In genomic region chr3:130533247-130533646, GRCh38 we compare ENCODE assay signal across 37 cellular contexts. TPM values are rescaled to one million over a fixed set of nuclear protein-coding genes. Genes with fewer than 3 reads are reported as not detected.
"Had no signal": no experiment of that assay in that cellular context is flagged by ENCODE, and none has a peak within 500 bp of the region (broad histone marks: within the 10 kb centered on the region; RNA-seq: fewer than 3 reads in every experiment).

No MANE protein-coding gene starts in this region.

- H3K4me1 ChIP-seq: adrenal gland, ascending aorta, body of pancreas, breast epithelium had no signal

- H3K27ac ChIP-seq: adrenal gland, ascending aorta, body of pancreas, brain microvascular endothelial cell, breast epithelium, cardiac muscle cell had no signal

- FAIRE-seq: astrocyte, bronchial epithelial cell had no signal

- H3K4me3 ChIP-seq: adrenal gland, ascending aorta, body of pancreas, breast epithelium, cardiac muscle cell had no signal

- H3K36me3 ChIP-seq: adrenal gland, ascending aorta, brain microvascular endothelial cell, breast epithelium, cardiac muscle cell had no signal

- DNase-seq: activated effector memory CD4-positive, alpha-beta T cell treated with anti-CD3 and anti-CD28 coated beads, Interleukin-2, amount 50 U/mL, for 16 hours; activated effector memory CD4-positive, alpha-beta T cell treated with Interleukin-2 at 50 U/mL for 16 hours; activated gamma-delta T cell; activated gamma-delta T cell treated with Interleukin-2 at 50 U/mL for 16 hours; activated naive CD4-positive, alpha-beta T cell; activated naive CD4-positive, alpha-beta T cell treated with anti-CD3 and anti-CD28 coated beads for 36 hours; activated naive CD4-positive, alpha-beta T cell treated with anti-CD3 and anti-CD28 coated beads, Interleukin-2, amount 10 ng/mL, durations not matched to agents 7 days and 5 days; activated naive CD4-positive, alpha-beta T cell treated with anti-CD3 and anti-CD28 coated beads, Interleukin-2, amount 50 U/mL, for 16 hours; activated naive CD4-positive, alpha-beta T cell treated with Interleukin-2 at 50 U/mL for 16 hours; activated naive CD8-positive, alpha-beta T cell treated with anti-CD3 and anti-CD28 coated beads for 36 hours; activated naive CD8-positive, alpha-beta T cell treated with anti-CD3 and anti-CD28 coated beads, Interleukin-2, amount 10 ng/mL, durations not matched to agents 7 days and 5 days; activated naive CD8-positive, alpha-beta T cell treated with anti-CD3 and anti-CD28 coated beads, Interleukin-2, amount 50 U/mL, for 24 hours; activated T-cell treated with anti-CD3 and anti-CD28 coated beads, Interleukin-2, amount 50 U/mL, for 1 hour; activated T-cell treated with anti-CD3 and anti-CD28 coated beads, Interleukin-2, amount 50 U/mL, for 24 hours; activated T-cell treated with anti-CD3 and anti-CD28 coated beads, Interleukin-2, amount 50 U/mL, for 4 hours; activated T-cell treated with anti-CD3 and anti-CD28 coated beads, Interleukin-2, amount 50 U/mL, for 48 hours; activated T-cell treated with anti-CD3 and anti-CD28 coated beads, Interleukin-2, amount 50 U/mL, for 72 hours; adrenal gland; amniotic stem cell; amygdala; anterior cingulate cortex; aorta; body of pancreas; brain microvascular endothelial cell; caudate nucleus; central memory CD4-positive, alpha-beta T cell; cerebellar nuclear complex had no signal

- ATAC-seq: activated naive CD4-positive, alpha-beta T cell treated with anti-CD3 and anti-CD28 coated beads, Interleukin-2, amount 50 U/mL, for 72 hours; activated naive CD8-positive, alpha-beta T cell treated with anti-CD3 and anti-CD28 coated beads, Interleukin-2, amount 50 U/mL, for 24 hours; activated T-cell treated with anti-CD3 and anti-CD28 coated beads, Interleukin-2, amount 50 U/mL, for 4 hours; activated T-cell treated with anti-CD3 and anti-CD28 coated beads, Interleukin-2, amount 50 U/mL, for 72 hours; activated T-helper 17 cell treated with anti-CD3 and anti-CD28 coated beads, Interleukin-2, amount 50 U/mL, for 72 hours; body of pancreas had no signal

- H3K27me3 ChIP-seq: adrenal gland, ascending aorta, body of pancreas, brain microvascular endothelial cell, breast epithelium had no signal

- H3K9me3 ChIP-seq: adrenal gland, ascending aorta, body of pancreas, breast epithelium had no signal

RNA-seq across cellular contexts. Expression of gene COL6A6, which starts 16.3 kb away (rescaled TPM):
- total RNA-seq: activated naive CD4-positive, alpha-beta T cell treated with anti-CD3 and anti-CD28 coated beads for 36 hours; activated naive CD4-positive, alpha-beta T cell treated with anti-CD3 and anti-CD28 coated beads, Interleukin-2, amount 50 U/mL, for 72 hours; activated naive CD8-positive, alpha-beta T cell treated with anti-CD3 and anti-CD28 coated beads for 36 hours; activated naive CD8-positive, alpha-beta T cell treated with anti-CD3 and anti-CD28 coated beads, Interleukin-2, amount 10 ng/mL, durations not matched to agents 7 days and 5 days; activated T-cell treated with anti-CD3 and anti-CD28 coated beads, Interleukin-2, amount 50 U/mL, for 4 hours; activated T-cell treated with anti-CD3 and anti-CD28 coated beads, Interleukin-2, amount 50 U/mL, for 72 hours; activated T-helper 1 cell treated with anti-CD3 and anti-CD28 coated beads, Interleukin-12 subunit alpha, Interleukin-12 subunit beta, Interleukin-2, Interleukin-4 antibody, amounts not matched to agents 30 ng/mL and 10 ng/mL and 1 ng/mL, durations not matched to agents 14 hours and 24 hours and 36 hours; activated T-helper 17 cell treated with anti-CD3 and anti-CD28 coated beads, Interleukin-2, amount 50 U/mL, for 72 hours; activated T-helper 2 cell treated with anti-CD3 and anti-CD28 coated beads, Interferon-gamma antibody, Interleukin-2, Interleukin-4, amounts not matched to agents 10 μg/mL and 5 μg/mL and 100 μg/mL, durations not matched to agents 14 hours and 24 hours and 36 hours; ascending aorta; body of pancreas; chondrocyte had no signal
